Comparison of ENCODE assay signal across 8 cellular contexts in genomic region chr1:206555473-206555935, GRCh38. TPM values are rescaled to one million over a fixed set of nuclear protein-coding genes. Genes with fewer than 3 reads are reported as not detected.
DNase-seq lines count a peak whose midpoint lies in the region; ATAC-seq and FAIRE-seq lines count a peak whose summit lies in the region.
"Had no signal": no experiment of that assay in that cellular context is flagged by ENCODE, and none has a peak within 500 bp of the region (broad histone marks: within the 10 kb centered on the region; RNA-seq: fewer than 3 reads in every experiment).

No MANE protein-coding gene starts in this region.

- H3K36me3 Mint-ChIP-seq in activated T-cell treated with anti-CD3 and anti-CD28 coated beads, Interleukin-2, amount 50 U/mL, for 72 hours (ENCODE audit: insufficient read depth in 2 of 2), result peaks cover 14 to 23% of the 10 kb centered on the region in 2 donors
- H3K36me3 Mint-ChIP-seq in stimulated activated memory B cell treated with anti-CD40 and anti-IgM and Interleukin-4, amounts not matched to agents 10 μg/mL and 1 μg/mL and 100 μg/mL, for 72 hours, result peaks cover 9% of the 10 kb centered on the region

- no peaks in the 10 kb centered on the region for H3K27me3 Mint-ChIP-seq in activated T-cell treated with anti-CD3 and anti-CD28 coated beads, Interleukin-2, amount 50 U/mL, for 72 hours (ENCODE audit: low read depth)
- H3K27me3 Mint-ChIP-seq in stimulated activated memory B cell treated with anti-CD40 and anti-IgM and Interleukin-4, amounts not matched to agents 10 μg/mL and 1 μg/mL and 100 μg/mL, for 72 hours, result no peaks in the 10 kb centered on the region

- no peak for ATAC-seq in activated T-cell treated with anti-CD3 and anti-CD28 coated beads, Interleukin-2, amount 50 U/mL, for 72 hours (replicated peaks in 1 of 2)
- ATAC-seq in stimulated activated memory B cell treated with anti-CD40 and anti-IgM and Interleukin-4, amounts not matched to agents 10 μg/mL and 1 μg/mL and 100 μg/mL, for 72 hours, result no peak
- ATAC-seq in GM19455 (IDR thresholded peaks at IDR 0.05; ENCODE audit: unreplicated experiment) (no peak), GM19463 (IDR thresholded peaks at IDR 0.05; ENCODE audit: unreplicated experiment) (no peak)

- peaks cover 66% of the 10 kb centered on the region for H3K4me1 Mint-ChIP-seq in activated T-cell treated with anti-CD3 and anti-CD28 coated beads, Interleukin-2, amount 50 U/mL, for 72 hours (ENCODE audit: low read depth)
- H3K4me1 Mint-ChIP-seq in stimulated activated memory B cell treated with anti-CD40 and anti-IgM and Interleukin-4, amounts not matched to agents 10 μg/mL and 1 μg/mL and 100 μg/mL, for 72 hours, result peaks cover 52% of the 10 kb centered on the region

- no peak for FAIRE-seq in GM19239 (lab: Jason Lieb, UNC)

- peak overlapping the region; percentile 92 to 93 for H3K4me3 Mint-ChIP-seq in activated T-cell treated with anti-CD3 and anti-CD28 coated beads, Interleukin-2, amount 50 U/mL, for 72 hours
- peak overlapping the region; percentile 36 for H3K4me3 Mint-ChIP-seq in stimulated activated memory B cell treated with anti-CD40 and anti-IgM and Interleukin-4, amounts not matched to agents 10 μg/mL and 1 μg/mL and 100 μg/mL, for 72 hours

- no peaks in the 10 kb centered on the region for H3K9me3 Mint-ChIP-seq in activated T-cell treated with anti-CD3 and anti-CD28 coated beads, Interleukin-2, amount 50 U/mL, for 72 hours
- no peaks in the 10 kb centered on the region for H3K9me3 Mint-ChIP-seq in stimulated activated memory B cell treated with anti-CD40 and anti-IgM and Interleukin-4, amounts not matched to agents 10 μg/mL and 1 μg/mL and 100 μg/mL, for 72 hours

- H3K27ac Mint-ChIP-seq in activated T-cell treated with anti-CD3 and anti-CD28 coated beads, Interleukin-2, amount 50 U/mL, for 72 hours, result peak overlapping the region; percentile 87
- H3K27ac Mint-ChIP-seq in stimulated activated memory B cell treated with anti-CD40 and anti-IgM and Interleukin-4, amounts not matched to agents 10 μg/mL and 1 μg/mL and 100 μg/mL, for 72 hours, result peak overlapping the region; percentile 97

- DNase-seq in HuH-7.5 (ENCODE audit: low spot score), result peak; percentile 33
- peak; percentile 47 to 58 for DNase-seq in activated T-cell treated with anti-CD3 and anti-CD28 coated beads, Interleukin-2, amount 50 U/mL, for 72 hours
- peak; percentile 33 for DNase-seq in hepatic stellate cell (ENCODE audit: low spot score)
- no peak for DNase-seq in GM19239 (ENCODE audit: insufficient read length, low spot score)
- DNase-seq: NCI-H1048 had no signal

RNA-seq across cellular contexts. Expression of gene RASSF5, which starts 48.2 kb away (rescaled TPM):
- total RNA-seq in activated T-cell treated with anti-CD3 and anti-CD28 coated beads, Interleukin-2, amount 50 U/mL, for 72 hours, result 100 to 1,000 TPM; 227 to 240 TPM

RNA-seq across cellular contexts. Expression of gene EIF2D, which starts 56.8 kb away (rescaled TPM):
- total RNA-seq in activated T-cell treated with anti-CD3 and anti-CD28 coated beads, Interleukin-2, amount 50 U/mL, for 72 hours, result 100 to 1,000 TPM; 129 to 158 TPM
